In genomic region chr10:62861507-62861906, GRCh38 we compare ENCODE assay signal across 22 cellular contexts. TPM values are rescaled to one million over a fixed set of nuclear protein-coding genes. Genes with fewer than 3 reads are reported as not detected.
A peak's percentile ranks its signal among the peaks of the same experiment; 100 is the strongest.
DNase-seq lines count a peak whose midpoint lies in the region; ATAC-seq and TF ChIP-seq lines count a peak whose summit lies in the region.
"Had no signal": no experiment of that assay in that cellular context is flagged by ENCODE, and none has a peak within 500 bp of the region (broad histone marks: within the 10 kb centered on the region; RNA-seq: fewer than 3 reads in every experiment).

No MANE protein-coding gene starts in this region.

- H3K27me3 Mint-ChIP-seq in activated CD4-positive, alpha-beta memory T cell treated with anti-CD3 and anti-CD28 coated beads for 36 hours = peaks cover 6% of the 10 kb centered on the region
- peaks cover 7% of the 10 kb centered on the region for H3K27me3 Mint-ChIP-seq in activated CD4-positive, alpha-beta memory T cell treated with anti-CD3 and anti-CD28 coated beads, Interleukin-2, amount 10 ng/mL, durations not matched to agents 7 days and 5 days
- H3K27me3 Mint-ChIP-seq: B cell; CD4-positive, alpha-beta T cell; IgD-negative memory B cell had no signal

- peak; percentile 20 for DNase-seq in activated CD4-positive, alpha-beta memory T cell treated with anti-CD3 and anti-CD28 coated beads for 36 hours
- no peak for DNase-seq in activated CD4-positive, alpha-beta memory T cell treated with anti-CD3 and anti-CD28 coated beads, Interleukin-2, amount 10 ng/mL, durations not matched to agents 7 days and 5 days
- peak; percentile 16 for DNase-seq in stimulated activated CD4-positive, alpha-beta T cell treated with anti-CD3 and anti-CD28 coated beads, Interleukin-1b, Interleukin-23, amount 100 ng/mL, for 48 hours
- DNase-seq in stimulated activated CD4-positive, alpha-beta T cell treated with anti-CD3 and anti-CD28 coated beads, Interleukin-4, amount 100 ng/mL, for 4 hours = no peak
- DNase-seq in fibroblast of mammary gland (ENCODE audit: low read depth) = peak; percentile 49
- no peak for DNase-seq in NOMO-1 treated with dmso at 0.1 percent for 144 hours (lab: John Stamatoyannopoulos, UW; ENCODE audit: unreplicated experiment)
- DNase-seq: Caco-2; GDM1; Karpas-422; NCI-H1105; NCI-H1694; NCI-H2081 treated with DMSO at 0.1 percent for 48 hours; NK-92 treated with Interleukin-12 subunit alpha and Interleukin-12 subunit beta, amount 100 ng/mL, for 24 hours; RPMI8226; SHP77 treated with DMSO at 0.1 percent for 48 hours had no signal

- no peak overlapping the region for H3K4me3 Mint-ChIP-seq in activated CD4-positive, alpha-beta memory T cell treated with anti-CD3 and anti-CD28 coated beads for 36 hours
- H3K4me3 Mint-ChIP-seq in activated CD4-positive, alpha-beta memory T cell treated with anti-CD3 and anti-CD28 coated beads, Interleukin-2, amount 10 ng/mL, durations not matched to agents 7 days and 5 days = no peak overlapping the region
- H3K4me3 Mint-ChIP-seq: B cell; CD4-positive, alpha-beta T cell; IgD-negative memory B cell had no signal

- intact Hi-C loops in activated CD4-positive, alpha-beta memory T cell treated with anti-CD3 and anti-CD28 coated beads for 36 hours (cut with micrococcal nuclease) = no loop called here

- POLR2A ChIA-PET in activated CD4-positive, alpha-beta memory T cell treated with anti-CD3 and anti-CD28 coated beads for 36 hours (lab: Charles Lee) = interaction anchor here (1.3 kb wide), 1 partner anchor 9 kb away, joined by 6 read pairs; no protein-coding TSS in a partner anchor
- POLR2A ChIA-PET in activated CD4-positive, alpha-beta memory T cell treated with anti-CD3 and anti-CD28 coated beads, Interleukin-2, amount 10 ng/mL, durations not matched to agents 7 days and 5 days (lab: Charles Lee) = no interaction called here

- H3K4me3 ChIP-seq in fibroblast of mammary gland (ENCODE audit: control insufficient read depth, low read depth, low read length) = no peak overlapping the region
- H3K4me3 ChIP-seq: HAP-1 had no signal

- H3K27ac Mint-ChIP-seq in activated CD4-positive, alpha-beta memory T cell treated with anti-CD3 and anti-CD28 coated beads for 36 hours = no peak overlapping the region
- no peak overlapping the region for H3K27ac Mint-ChIP-seq in activated CD4-positive, alpha-beta memory T cell treated with anti-CD3 and anti-CD28 coated beads, Interleukin-2, amount 10 ng/mL, durations not matched to agents 7 days and 5 days
- H3K27ac Mint-ChIP-seq: B cell; CD4-positive, alpha-beta T cell; IgD-negative memory B cell had no signal

- H3K36me3 Mint-ChIP-seq in activated CD4-positive, alpha-beta memory T cell treated with anti-CD3 and anti-CD28 coated beads for 36 hours = no peaks in the 10 kb centered on the region
- no peaks in the 10 kb centered on the region for H3K36me3 Mint-ChIP-seq in activated CD4-positive, alpha-beta memory T cell treated with anti-CD3 and anti-CD28 coated beads, Interleukin-2, amount 10 ng/mL, durations not matched to agents 7 days and 5 days (ENCODE audit: low read depth)

- CTCF ChIA-PET in activated CD4-positive, alpha-beta memory T cell treated with anti-CD3 and anti-CD28 coated beads for 36 hours (lab: Charles Lee) = interaction anchor here (0.6 to 0.7 kb wide), 2 partner anchors 222 to 588 kb away, joined by 3 read pairs; no protein-coding TSS in a partner anchor
- CTCF ChIA-PET in activated CD4-positive, alpha-beta memory T cell treated with anti-CD3 and anti-CD28 coated beads, Interleukin-2, amount 10 ng/mL, durations not matched to agents 7 days and 5 days (lab: Charles Lee) = no interaction called here

- no peaks in the 10 kb centered on the region for H3K9me3 Mint-ChIP-seq in activated CD4-positive, alpha-beta memory T cell treated with anti-CD3 and anti-CD28 coated beads for 36 hours
- no peaks in the 10 kb centered on the region for H3K9me3 Mint-ChIP-seq in activated CD4-positive, alpha-beta memory T cell treated with anti-CD3 and anti-CD28 coated beads, Interleukin-2, amount 10 ng/mL, durations not matched to agents 7 days and 5 days
- H3K9me3 Mint-ChIP-seq: CD4-positive, alpha-beta T cell; IgD-negative memory B cell had no signal

- ATAC-seq in GM18868 (IDR thresholded peaks at IDR 0.05; ENCODE audit: unreplicated experiment) (no peak), HG03135 (IDR thresholded peaks at IDR 0.05; ENCODE audit: unreplicated experiment) (no peak)

- no peak for TF ChIP-seq CTCF in fibroblast of mammary gland (conservative IDR thresholded peaks at IDR 0.05; ENCODE audit: control insufficient read depth, insufficient read depth, low read depth, low read length)

- peaks cover 34% of the 10 kb centered on the region for H3K4me1 Mint-ChIP-seq in activated CD4-positive, alpha-beta memory T cell treated with anti-CD3 and anti-CD28 coated beads for 36 hours (ENCODE audit: low read depth)
- H3K4me1 Mint-ChIP-seq in activated CD4-positive, alpha-beta memory T cell treated with anti-CD3 and anti-CD28 coated beads, Interleukin-2, amount 10 ng/mL, durations not matched to agents 7 days and 5 days = peaks cover 21% of the 10 kb centered on the region

RNA-seq across cellular contexts. Expression of gene EGR2, which starts 45.3 kb away (rescaled TPM):
- total RNA-seq in activated CD4-positive, alpha-beta memory T cell treated with anti-CD3 and anti-CD28 coated beads for 36 hours = 10 to 100 TPM; 66.9 to 68.2 TPM
- total RNA-seq in activated CD4-positive, alpha-beta memory T cell treated with anti-CD3 and anti-CD28 coated beads, Interleukin-2, amount 10 ng/mL, durations not matched to agents 7 days and 5 days = 1 to 10 TPM; 4.8 to 6.4 TPM
- total RNA-seq: HT1080 had no signal

RNA-seq across cellular contexts. Expression of gene ADO, which starts 57.0 kb away (rescaled TPM):
- 10 to 100 TPM; 26.7 to 27.1 TPM for total RNA-seq in activated CD4-positive, alpha-beta memory T cell treated with anti-CD3 and anti-CD28 coated beads for 36 hours
- 10 to 100 TPM; 21.8 to 22.2 TPM for total RNA-seq in activated CD4-positive, alpha-beta memory T cell treated with anti-CD3 and anti-CD28 coated beads, Interleukin-2, amount 10 ng/mL, durations not matched to agents 7 days and 5 days

Comparison
In these comparisons a context has a peak if more than half of its experiments do, and no peak if none do; other contexts are left out.
1. DNase-seq: peak in activated CD4-positive, alpha-beta memory T cell treated with anti-CD3 and anti-CD28 coated beads for 36 hours (single experiment), stimulated activated CD4-positive, alpha-beta T cell treated with anti-CD3 and anti-CD28 coated beads, Interleukin-1b, Interleukin-23, amount 100 ng/mL, for 48 hours (single experiment) and fibroblast of mammary gland (single experiment); none in activated CD4-positive, alpha-beta memory T cell treated with anti-CD3 and anti-CD28 coated beads, Interleukin-2, amount 10 ng/mL, durations not matched to agents 7 days and 5 days (single experiment), stimulated activated CD4-positive, alpha-beta T cell treated with anti-CD3 and anti-CD28 coated beads, Interleukin-4, amount 100 ng/mL, for 4 hours (0 of 2) and NOMO-1 treated with dmso at 0.1 percent for 144 hours (single experiment).
2. RNA of gene EGR2, which starts 45.3 kb away (total RNA-seq): 66.9 to 68.2 TPM in activated CD4-positive, alpha-beta memory T cell treated with anti-CD3 and anti-CD28 coated beads for 36 hours; 4.8 to 6.4 TPM in activated CD4-positive, alpha-beta memory T cell treated with anti-CD3 and anti-CD28 coated beads, Interleukin-2, amount 10 ng/mL, durations not matched to agents 7 days and 5 days; every median in the first group is over 4 times any median in the second.